ENCODE assay signal across 8 cellular contexts in the genomic region with DNA sequence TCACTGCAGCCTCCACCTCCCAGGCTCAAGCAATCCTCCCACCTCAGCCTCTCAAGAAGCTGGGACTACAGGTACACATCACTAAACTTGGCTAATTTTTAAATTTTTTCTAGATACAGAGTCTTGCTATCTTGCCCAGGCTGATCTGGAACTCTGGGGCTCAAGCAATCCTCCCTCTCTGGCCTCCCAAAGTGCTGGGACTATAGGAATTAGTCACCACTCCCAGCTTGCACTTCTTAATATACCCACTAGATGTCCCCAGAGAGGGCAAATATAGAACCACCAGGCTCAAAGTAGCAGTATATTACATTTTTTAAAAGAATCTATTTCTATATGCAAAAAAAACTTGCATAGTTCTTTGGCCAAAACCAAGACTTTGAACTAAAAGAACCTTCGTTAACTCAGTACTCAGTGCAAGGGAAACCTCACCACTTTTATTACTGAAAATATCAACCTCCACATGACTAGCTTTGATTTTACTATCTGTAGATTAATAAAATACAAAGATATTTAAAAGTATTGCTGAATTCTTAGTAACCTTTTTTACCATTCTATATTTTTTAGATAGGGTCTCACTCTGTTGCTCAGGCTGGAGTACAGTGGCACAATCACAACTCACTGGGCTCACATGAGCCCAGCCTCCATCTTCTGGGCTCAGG. TPM values are rescaled to one million over a fixed set of nuclear protein-coding genes. Genes with fewer than 3 reads are reported as not detected.
A peak's percentile ranks its signal among the peaks of the same experiment; 100 is the strongest.
DNase-seq lines count a peak whose midpoint lies in the region; ATAC-seq and TF ChIP-seq lines count a peak whose summit lies in the region.

No MANE protein-coding gene starts in this region.

- DNase-seq in A172 (ENCODE audit: low spot score), result peak; percentile 81
- peak; percentile 78 for DNase-seq in ELR (ENCODE audit: low read depth)
- DNase-seq in NAMALWA (ENCODE audit: low spot score), result peak; percentile 69
- DNase-seq in activated CD4-positive, alpha-beta T cell treated with anti-CD3 and anti-CD28 coated beads for 36 hours, result peak; percentile 57
- peak; percentile 65 for DNase-seq in endodermal cell
- DNase-seq in mesothelial cell of epicardium (ENCODE audit: low spot score in 2 of 2, unreplicated experiment in 2 of 2), result no peak
- peak; percentile 52 for DNase-seq in stromal cell of bone marrow (ENCODE audit: low read depth)

- H3K4me3 Mint-ChIP-seq in activated CD4-positive, alpha-beta T cell treated with anti-CD3 and anti-CD28 coated beads for 36 hours, result no peak overlapping the region
- H3K4me3 Mint-ChIP-seq in endodermal cell, result no peak overlapping the region
- no peak overlapping the region for H3K4me3 Mint-ChIP-seq in mesothelial cell of epicardium

- no peak overlapping the region for H3K9ac ChIP-seq in endodermal cell (ENCODE audit: extremely low read depth, low read length, poor library complexity, severe bottlenecking)

- H3K36me3 Mint-ChIP-seq in activated CD4-positive, alpha-beta T cell treated with anti-CD3 and anti-CD28 coated beads for 36 hours (ENCODE audit: low read depth), result no peaks in the 10 kb centered on the region
- H3K36me3 Mint-ChIP-seq in endodermal cell (ENCODE audit: low read depth) (peaks cover 11% of the 10 kb centered on the region), mesothelial cell of epicardium (no peaks in the 10 kb centered on the region)

- peak; percentile 81 for ATAC-seq in activated CD4-positive, alpha-beta T cell treated with anti-CD3 and anti-CD28 coated beads for 36 hours
- no peak for ATAC-seq in GM21825 (IDR thresholded peaks at IDR 0.05; ENCODE audit: unreplicated experiment)

- TF ChIP-seq CTCF in endodermal cell (conservative IDR thresholded peaks at IDR 0.05) (peak; percentile 83), mesothelial cell of epicardium (IDR thresholded peaks at IDR 0.05; ENCODE audit: unreplicated experiment) (peak; percentile 60)

- H3K36me3 ChIP-seq in endodermal cell (ENCODE audit: control insufficient read depth, insufficient read depth, low read length), result peaks cover 4% of the 10 kb centered on the region

- POLR2A ChIA-PET in activated CD4-positive, alpha-beta T cell treated with anti-CD3 and anti-CD28 coated beads for 36 hours (lab: Charles Lee), result no interaction called here

- WGBS in endodermal cell (ENCODE audit: insufficient coverage in 1 of 2, insufficient read length in 1 of 2), 2 experiments, result 84% methylated on average over 1 of the region's 1 CpG; no CpG with 5 or more reads in 1 of the 2 experiments

- H3K27me3 ChIP-seq in endodermal cell (ENCODE audit: control insufficient read depth, insufficient read depth, low read length, poor library complexity, severe bottlenecking), result no peaks in the 10 kb centered on the region

- intact Hi-C loops in activated CD4-positive, alpha-beta T cell treated with anti-CD3 and anti-CD28 coated beads for 36 hours (cut with DNase I, micrococcal nuclease), result loop anchor here (1.0 to 5.0 kb wide), 4 partner anchors 323 to 339 kb away; no protein-coding TSS in a partner anchor

- no peaks in the 10 kb centered on the region for H3K27me3 Mint-ChIP-seq in activated CD4-positive, alpha-beta T cell treated with anti-CD3 and anti-CD28 coated beads for 36 hours
- H3K27me3 Mint-ChIP-seq in endodermal cell (ENCODE audit: insufficient read depth) (no peaks in the 10 kb centered on the region), mesothelial cell of epicardium (ENCODE audit: low read depth) (no peaks in the 10 kb centered on the region)

- H3K4me1 ChIP-seq in endodermal cell (ENCODE audit: control insufficient read depth, insufficient read depth, low read length), result no peaks in the 10 kb centered on the region

- H3K27ac ChIP-seq in endodermal cell (ENCODE audit: low read depth, low read length), result no peak overlapping the region

- CTCF ChIA-PET in activated CD4-positive, alpha-beta T cell treated with anti-CD3 and anti-CD28 coated beads for 36 hours (lab: Charles Lee), result interaction anchor here (0.6 to 6.1 kb wide), 19 partner anchors 10 to 1818 kb away, joined by 3 to 43 read pairs (median 3); no protein-coding TSS in a partner anchor

- H3K9me3 ChIP-seq in endodermal cell (ENCODE audit: control insufficient read depth, low read length), result no peaks in the 10 kb centered on the region

- H3K9me3 Mint-ChIP-seq in activated CD4-positive, alpha-beta T cell treated with anti-CD3 and anti-CD28 coated beads for 36 hours (ENCODE audit: low read depth), result no peaks in the 10 kb centered on the region
- no peaks in the 10 kb centered on the region for H3K9me3 Mint-ChIP-seq in endodermal cell
- no peaks in the 10 kb centered on the region for H3K9me3 Mint-ChIP-seq in mesothelial cell of epicardium

- no peak overlapping the region for H3K27ac Mint-ChIP-seq in activated CD4-positive, alpha-beta T cell treated with anti-CD3 and anti-CD28 coated beads for 36 hours
- H3K27ac Mint-ChIP-seq in endodermal cell (no peak overlapping the region), mesothelial cell of epicardium (no peak overlapping the region)

- H3K4me3 ChIP-seq in endodermal cell (ENCODE audit: low read length), result no peak overlapping the region

- H3K4me1 Mint-ChIP-seq in activated CD4-positive, alpha-beta T cell treated with anti-CD3 and anti-CD28 coated beads for 36 hours, result no peaks in the 10 kb centered on the region
- H3K4me1 Mint-ChIP-seq in endodermal cell (peaks cover 5% of the 10 kb centered on the region), mesothelial cell of epicardium (peaks cover 8% of the 10 kb centered on the region)

RNA-seq across cellular contexts. Expression of a gene that starts 25.8 kb away (rescaled TPM):
- total RNA-seq in A172 (2014; rRNA removed; shearing (Covaris generic)), result not detected in 2 replicates
- total RNA-seq in activated CD4-positive, alpha-beta T cell treated with anti-CD3 and anti-CD28 coated beads for 36 hours, result not detected
- under 1 TPM in 1 of 2 donors, not detected in 1; 0.40 TPM for total RNA-seq in endodermal cell
- polyA plus RNA-seq in endodermal cell (2013, experiment 1 of 2), result not detected
- not detected for polyA plus RNA-seq in endodermal cell (2013, experiment 2 of 2)
- total RNA-seq in mesothelial cell of epicardium, result 0.75 TPM in 1 of 3 replicates, not detected in the others

RNA-seq across cellular contexts. Expression of a gene that starts 55.7 kb away (rescaled TPM):
- 42.4 and 47.9 TPM in 2 replicates for total RNA-seq in A172 (2014; rRNA removed; shearing (Covaris generic))
- total RNA-seq in activated CD4-positive, alpha-beta T cell treated with anti-CD3 and anti-CD28 coated beads for 36 hours, result 1 to 10 TPM; 2.6 to 2.7 TPM
- total RNA-seq in endodermal cell, result 10 to 100 TPM; 31.9 to 36.2 TPM
- polyA plus RNA-seq in endodermal cell (2013, experiment 1 of 2), result 14.7 TPM
- polyA plus RNA-seq in endodermal cell (2013, experiment 2 of 2), result 14.5 TPM
- 21.0 to 22.2 TPM (median 22.0 TPM) in 3 replicates for total RNA-seq in mesothelial cell of epicardium

Comparison
In these comparisons a context has a peak if more than half of its experiments do, and no peak if none do; other contexts are left out.
1. DNase-seq: peak in A172 (single experiment), ELR (single experiment), NAMALWA (single experiment), activated CD4-positive, alpha-beta T cell treated with anti-CD3 and anti-CD28 coated beads for 36 hours (single experiment), endodermal cell (single experiment) and stromal cell of bone marrow (single experiment); none in mesothelial cell of epicardium (0 of 2).